In the genomic region with DNA sequence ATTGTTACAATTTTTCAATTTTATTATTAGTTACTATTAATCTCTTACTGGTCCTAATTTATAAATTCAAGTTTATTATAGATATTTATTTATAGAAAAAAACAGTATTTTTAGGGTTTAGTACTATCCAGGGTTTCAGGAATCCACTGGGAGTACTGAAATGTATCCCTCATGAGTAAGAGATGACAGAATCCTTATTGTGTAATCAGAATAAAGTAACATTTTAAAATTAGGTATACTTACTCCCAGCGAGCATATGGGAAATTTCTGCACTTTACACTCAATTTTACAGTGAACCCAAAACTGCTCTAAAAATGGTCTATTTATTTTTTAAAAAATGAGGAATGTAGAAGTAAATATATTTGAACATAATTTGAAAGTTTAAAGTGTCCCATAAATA, we compare ENCODE assay signal across 28 cellular contexts.
DNase-seq lines count a peak whose midpoint lies in the region; ATAC-seq and TF ChIP-seq lines count a peak whose summit lies in the region.
"Had no signal": no experiment of that assay in that cellular context is flagged by ENCODE, and none has a peak within 500 bp of the region (broad histone marks: within the 10 kb centered on the region; RNA-seq: fewer than 3 reads in every experiment).

No MANE protein-coding gene starts in this region.

- TF ChIP-seq CTCF in PC-3 (conservative IDR thresholded peaks at IDR 0.05; ENCODE audit: low read depth, low read length) (no peak), fibroblast of pulmonary artery (IDR thresholded peaks at IDR 0.05; ENCODE audit: low read length, missing control alignments) (no peak)

- no peaks in the 10 kb centered on the region for H3K9me2 ChIP-seq in PC-3 (replicated peaks; ENCODE audit: low read length)

- BruUV-seq in PC-3 (replicated peaks; lab: Mats Ljungman, UMichigan) = no TSS peak

- no peak overlapping the region for H2AFZ ChIP-seq in PC-3 (ENCODE audit: low read length)

- H3K9me3 ChIP-seq in PC-3 (ENCODE audit: low read length) = no peaks in the 10 kb centered on the region
- no peaks in the 10 kb centered on the region for H3K9me3 ChIP-seq in skeletal muscle satellite cell (replicated peaks; ENCODE audit: low read length)
- H3K9me3 ChIP-seq: adrenal gland, Caco-2, esophagus squamous epithelium had no signal

- H3K36me3 ChIP-seq in PC-3 (ENCODE audit: low read depth, low read length) (no peaks in the 10 kb centered on the region), skeletal muscle satellite cell (ENCODE audit: insufficient read depth, low read length) (no peaks in the 10 kb centered on the region)
- H3K36me3 ChIP-seq: adrenal gland, esophagus squamous epithelium, left ventricle myocardium inferior, right atrium auricular region had no signal

- 0 out of 2 replicates have a peak overlapping the region, but pooled peaks have one; percentile 20 for H3K4me2 ChIP-seq in PC-3 (ENCODE audit: low read length)
- H3K4me2 ChIP-seq in skeletal muscle satellite cell (ENCODE audit: low read length) = peak overlapping the region; percentile 55

- no peak overlapping the region for H3K27ac ChIP-seq in PC-3 (ENCODE audit: low read length)
- H3K27ac ChIP-seq: adrenal gland, esophagus squamous epithelium, left ventricle myocardium inferior, right atrium auricular region had no signal

- H3K4me1 ChIP-seq in PC-3 (ENCODE audit: insufficient read depth, low read length) (peaks cover 14% of the 10 kb centered on the region), skeletal muscle satellite cell (ENCODE audit: control insufficient read depth, insufficient read depth, low read length) (peaks cover 15% of the 10 kb centered on the region)
- H3K4me1 ChIP-seq: adrenal gland, Caco-2, esophagus squamous epithelium, left ventricle myocardium inferior, right atrium auricular region had no signal

- CTCF ChIA-PET in PC-3 (lab: Charles Lee) = no interaction called here

- no peak overlapping the region for H3K4me3 ChIP-seq in PC-3 (ENCODE audit: low read length)
- H3K4me3 ChIP-seq in fibroblast of pulmonary artery (replicated peaks; ENCODE audit: low read depth, low read length) = no peak overlapping the region
- peak overlapping the region; percentile 25 for H3K4me3 ChIP-seq in skeletal muscle satellite cell (ENCODE audit: low read length)
- H3K4me3 ChIP-seq: adrenal gland, esophagus squamous epithelium, K562, left ventricle myocardium inferior, right atrium auricular region had no signal

- POLR2A ChIA-PET in PC-3 (lab: Charles Lee; ENCODE audit: unreplicated experiment) = no interaction called here

- intact Hi-C loops in PC-3 (cut with micrococcal nuclease) = no loop called here

- ATAC-seq in PC-3 (peak; percentile 62), HG03095 (IDR thresholded peaks at IDR 0.05; ENCODE audit: unreplicated experiment) (no peak)
- ATAC-seq: stimulated activated naive CD8-positive, alpha-beta T cell treated with anti-CD3 and anti-CD28 coated beads, Interleukin-15, amount 100 ng/mL, for 72 hours had no signal

- H3K27me3 ChIP-seq in PC-3 (ENCODE audit: low read length) (no peaks in the 10 kb centered on the region), skeletal muscle satellite cell (ENCODE audit: control insufficient read depth, insufficient read depth, low read length) (no peaks in the 10 kb centered on the region)
- H3K27me3 ChIP-seq: adrenal gland, esophagus squamous epithelium, right atrium auricular region had no signal

- H3K79me2 ChIP-seq in PC-3 (ENCODE audit: low read length) = no peaks in the 10 kb centered on the region

- DNase-seq in ELR (ENCODE audit: low read depth) (peak; percentile 51), PC-3 (peak; percentile 41), fibroblast of pulmonary artery (ENCODE audit: low read depth) (peak; percentile 3), cerebellar cortex (ENCODE audit: low spot score) (no peak), islet precursor cell (no peak)
- DNase-seq: activated CD4-positive, alpha-beta memory T cell treated with anti-CD3 and anti-CD28 coated beads for 36 hours; activated CD4-positive, CD25-positive, alpha-beta regulatory T cell treated with anti-CD3 and anti-CD28 coated beads, Interleukin-2, amount 50 U/mL, for 72 hours; activated CD8-positive, alpha-beta memory T cell treated with anti-CD3 and anti-CD28 coated beads, Interleukin-2, amount 50 U/mL, for 4 hours; activated naive CD4-positive, alpha-beta T cell treated with anti-CD3 and anti-CD28 coated beads for 36 hours; adrenal gland; C1 segment of cervical spinal cord; Caco-2; cerebellar nuclear complex; esophagus squamous epithelium; GF-D8; GOT3; left ventricle myocardium inferior; mesendoderm; NCI-H1105 treated with DMSO at 0.1 percent for 48 hours; NCI-H2029 treated with DMSO at 0.1 percent for 48 hours; NCI-H2227 treated with DMSO at 0.1 percent for 48 hours; NCI-H526 treated with DMSO at 0.1 percent for 48 hours; Right ventricle myocardium superior; stimulated activated naive CD8-positive, alpha-beta T cell treated with anti-CD3 and anti-CD28 coated beads, Interleukin-15, amount 100 ng/mL, for 72 hours had no signal

- H4K20me1 ChIP-seq in PC-3 (ENCODE audit: low read length) = no peaks in the 10 kb centered on the region

- H3K9ac ChIP-seq in PC-3 (ENCODE audit: low read length) (no peak overlapping the region), skeletal muscle satellite cell (ENCODE audit: low read depth, low read length) (no peak overlapping the region)

- H3F3A ChIP-seq in PC-3 (ENCODE audit: low read length, unreplicated experiment) = no peaks in the 10 kb centered on the region

Comparison
In these comparisons a context has a peak if more than half of its experiments do, and no peak if none do; other contexts are left out.
1. DNase-seq: peak in ELR (single experiment), PC-3 (single experiment) and fibroblast of pulmonary artery (single experiment); none in cerebellar cortex (single experiment) and islet precursor cell (single experiment).